Comparison of ENCODE assay signal across 1 cellular context in the genomic region with DNA sequence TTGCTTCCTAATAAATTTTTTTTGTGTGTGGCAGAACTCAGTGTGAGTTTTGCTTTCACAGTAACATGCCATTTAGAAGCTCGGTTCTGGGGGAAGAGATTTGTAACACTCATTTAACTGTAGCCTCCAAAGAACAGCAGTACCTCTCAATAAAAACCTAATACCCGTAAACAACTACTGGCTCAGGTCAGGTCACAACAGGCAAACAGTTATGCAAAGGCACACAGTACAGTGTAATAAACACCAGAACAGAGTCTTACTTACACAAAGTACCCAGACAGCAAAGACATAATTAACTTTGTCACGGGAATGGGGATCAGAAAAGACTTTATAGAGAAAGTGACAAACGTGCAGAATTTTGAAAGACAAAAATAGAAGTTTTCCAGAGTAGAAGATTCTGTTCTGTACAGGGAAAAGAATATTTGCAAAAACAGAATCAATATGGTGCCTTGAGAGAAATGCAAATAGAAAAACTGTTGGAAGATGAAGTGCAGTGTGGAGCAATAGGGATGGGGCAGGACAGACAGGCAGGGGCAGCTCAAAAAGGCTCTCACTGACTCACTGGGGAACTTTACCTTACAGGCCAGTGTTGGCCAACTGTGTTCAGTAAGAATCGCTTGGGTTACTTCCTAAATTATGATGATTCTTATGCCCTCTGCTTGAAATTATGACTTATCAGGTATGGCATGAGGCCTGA.
TF ChIP-seq lines count a peak whose summit lies in the region.

No MANE protein-coding gene starts in this region.

TF ChIP-seq in IMR-90, 13 proteins besides CTCF, POLR2A, EP300 and RAD21:
- TF ChIP-seq CEBPB (IDR thresholded peaks at IDR 0.05; ENCODE audit: low read depth, low read length) (peak; percentile 12; the same call in 1 of the 2 replicates), CHD1 (IDR thresholded peaks at IDR 0.05; ENCODE audit: low read depth, low read length) (no peak)
TF ChIP-seq in IMR-90: peak in this region for 1.
